Comparison of ENCODE assay signal across 1 cellular context in the genomic region with DNA sequence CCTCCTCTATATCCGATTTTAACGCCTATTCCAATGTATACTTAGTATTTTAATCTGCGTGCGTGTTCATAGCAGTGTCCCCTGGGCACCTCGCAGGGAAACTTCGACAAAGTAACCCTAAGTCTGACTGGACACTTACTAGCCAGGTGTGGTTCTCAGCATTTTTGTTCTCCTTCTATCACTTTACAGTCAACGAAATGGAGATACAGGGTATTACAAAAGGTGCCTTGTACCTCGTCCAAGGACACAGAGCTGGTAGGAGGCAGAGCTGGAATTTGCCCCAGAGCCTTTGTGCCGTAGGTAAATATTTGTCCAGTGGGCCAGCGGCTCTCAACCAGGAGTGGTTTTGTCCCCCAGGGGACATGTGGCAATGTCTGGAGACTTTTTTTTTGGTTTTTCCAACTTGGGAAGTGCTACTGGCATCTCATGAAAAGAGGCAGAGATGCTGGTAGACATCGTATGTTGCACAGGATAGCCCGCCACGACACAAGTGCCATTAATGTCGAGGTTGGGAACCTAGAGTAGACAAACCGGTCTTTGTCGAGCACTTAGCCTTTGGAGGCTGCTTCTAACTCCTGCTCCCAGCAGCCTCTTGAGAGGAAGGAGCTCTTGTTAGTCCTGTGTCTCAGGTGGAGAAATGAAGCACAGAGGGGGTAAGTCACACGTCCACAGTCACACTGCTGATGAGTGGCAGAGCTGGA.
TF ChIP-seq lines count a peak whose summit lies in the region.

No MANE protein-coding gene starts in this region.

TF ChIP-seq in liver, 16 proteins besides CTCF, POLR2A, EP300 and RAD21 (continued from another document):
- TF ChIP-seq, protein P1, sequence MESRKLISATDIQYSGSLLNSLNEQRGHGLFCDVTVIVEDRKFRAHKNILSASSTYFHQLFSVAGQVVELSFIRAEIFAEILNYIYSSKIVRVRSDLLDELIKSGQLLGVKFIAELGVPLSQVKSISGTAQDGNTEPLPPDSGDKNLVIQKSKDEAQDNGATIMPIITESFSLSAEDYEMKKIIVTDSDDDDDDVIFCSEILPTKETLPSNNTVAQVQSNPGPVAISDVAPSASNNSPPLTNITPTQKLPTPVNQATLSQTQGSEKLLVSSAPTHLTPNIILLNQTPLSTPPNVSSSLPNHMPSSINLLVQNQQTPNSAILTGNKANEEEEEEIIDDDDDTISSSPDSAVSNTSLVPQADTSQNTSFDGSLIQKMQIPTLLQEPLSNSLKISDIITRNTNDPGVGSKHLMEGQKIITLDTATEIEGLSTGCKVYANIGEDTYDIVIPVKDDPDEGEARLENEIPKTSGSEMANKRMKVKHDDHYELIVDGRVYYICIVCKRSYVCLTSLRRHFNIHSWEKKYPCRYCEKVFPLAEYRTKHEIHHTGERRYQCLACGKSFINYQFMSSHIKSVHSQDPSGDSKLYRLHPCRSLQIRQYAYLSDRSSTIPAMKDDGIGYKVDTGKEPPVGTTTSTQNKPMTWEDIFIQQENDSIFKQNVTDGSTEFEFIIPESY (IDR thresholded peaks at IDR 0.05) = peak; percentile 81
- TF ChIP-seq TAF1 (conservative IDR thresholded peaks at IDR 0.05) = peak; percentile 35
- peak; percentile 85 for TF ChIP-seq FOXA2 (IDR thresholded peaks at IDR 0.05)
- TF ChIP-seq HNF4G (IDR thresholded peaks at IDR 0.05) = peak; percentile 83
- TF ChIP-seq FOXA1 (IDR thresholded peaks at IDR 0.05) = peak; percentile 83
- peak; percentile 98 for TF ChIP-seq HNF4A (conservative IDR thresholded peaks at IDR 0.05)
- TF ChIP-seq SP1 (IDR thresholded peaks at IDR 0.05) = peak; percentile 98
- TF ChIP-seq NR2F2 (IDR thresholded peaks at IDR 0.05) = peak; percentile 79
- TF ChIP-seq, protein P2, sequence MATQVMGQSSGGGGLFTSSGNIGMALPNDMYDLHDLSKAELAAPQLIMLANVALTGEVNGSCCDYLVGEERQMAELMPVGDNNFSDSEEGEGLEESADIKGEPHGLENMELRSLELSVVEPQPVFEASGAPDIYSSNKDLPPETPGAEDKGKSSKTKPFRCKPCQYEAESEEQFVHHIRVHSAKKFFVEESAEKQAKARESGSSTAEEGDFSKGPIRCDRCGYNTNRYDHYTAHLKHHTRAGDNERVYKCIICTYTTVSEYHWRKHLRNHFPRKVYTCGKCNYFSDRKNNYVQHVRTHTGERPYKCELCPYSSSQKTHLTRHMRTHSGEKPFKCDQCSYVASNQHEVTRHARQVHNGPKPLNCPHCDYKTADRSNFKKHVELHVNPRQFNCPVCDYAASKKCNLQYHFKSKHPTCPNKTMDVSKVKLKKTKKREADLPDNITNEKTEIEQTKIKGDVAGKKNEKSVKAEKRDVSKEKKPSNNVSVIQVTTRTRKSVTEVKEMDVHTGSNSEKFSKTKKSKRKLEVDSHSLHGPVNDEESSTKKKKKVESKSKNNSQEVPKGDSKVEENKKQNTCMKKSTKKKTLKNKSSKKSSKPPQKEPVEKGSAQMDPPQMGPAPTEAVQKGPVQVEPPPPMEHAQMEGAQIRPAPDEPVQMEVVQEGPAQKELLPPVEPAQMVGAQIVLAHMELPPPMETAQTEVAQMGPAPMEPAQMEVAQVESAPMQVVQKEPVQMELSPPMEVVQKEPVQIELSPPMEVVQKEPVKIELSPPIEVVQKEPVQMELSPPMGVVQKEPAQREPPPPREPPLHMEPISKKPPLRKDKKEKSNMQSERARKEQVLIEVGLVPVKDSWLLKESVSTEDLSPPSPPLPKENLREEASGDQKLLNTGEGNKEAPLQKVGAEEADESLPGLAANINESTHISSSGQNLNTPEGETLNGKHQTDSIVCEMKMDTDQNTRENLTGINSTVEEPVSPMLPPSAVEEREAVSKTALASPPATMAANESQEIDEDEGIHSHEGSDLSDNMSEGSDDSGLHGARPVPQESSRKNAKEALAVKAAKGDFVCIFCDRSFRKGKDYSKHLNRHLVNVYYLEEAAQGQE (IDR thresholded peaks at IDR 0.05) = peak; percentile 63
- TF ChIP-seq, protein P3, sequence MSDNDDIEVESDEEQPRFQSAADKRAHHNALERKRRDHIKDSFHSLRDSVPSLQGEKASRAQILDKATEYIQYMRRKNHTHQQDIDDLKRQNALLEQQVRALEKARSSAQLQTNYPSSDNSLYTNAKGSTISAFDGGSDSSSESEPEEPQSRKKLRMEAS (IDR thresholded peaks at IDR 0.05) = peak; percentile 90
- TF ChIP-seq RXRA (IDR thresholded peaks at IDR 0.05) = peak; percentile 81 to 95
- TF ChIP-seq GABPA (IDR thresholded peaks at IDR 0.05 in 1 of 2, conservative IDR thresholded peaks at IDR 0.05 in 1 of 2) = peak in 1 of 2 donors; percentile 65
- TF ChIP-seq YY1 (IDR thresholded peaks at IDR 0.05) = peak; percentile 83
- peak; percentile 73 to 93 for TF ChIP-seq JUND (IDR thresholded peaks at IDR 0.05)
